In the genomic region with DNA sequence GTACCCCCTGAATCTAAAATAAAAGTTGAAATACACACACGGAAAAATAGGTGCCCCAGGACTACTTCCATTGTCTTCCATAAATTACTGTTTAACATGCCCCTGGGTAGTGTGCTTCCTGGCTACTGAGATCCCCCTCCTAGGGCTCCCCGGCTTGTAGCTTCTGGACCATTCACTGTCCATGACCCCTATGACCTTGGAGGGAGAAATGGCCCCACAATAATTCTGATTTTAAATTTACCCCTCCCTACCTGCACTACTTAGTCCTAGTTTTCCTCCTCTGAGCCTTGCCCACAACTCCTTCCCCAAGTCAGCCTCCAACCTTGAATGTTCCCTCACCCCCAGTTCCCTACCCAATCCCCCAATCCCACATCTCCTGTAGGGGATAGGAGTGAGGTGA, we compare ENCODE assay signal across 1 cellular context.
TF ChIP-seq lines count a peak whose summit lies in the region.

No MANE protein-coding gene starts in this region.

TF ChIP-seq in A549, 52 proteins besides CTCF, POLR2A, EP300 and RAD21 (continued from another document):
- TF ChIP-seq, protein P1, sequence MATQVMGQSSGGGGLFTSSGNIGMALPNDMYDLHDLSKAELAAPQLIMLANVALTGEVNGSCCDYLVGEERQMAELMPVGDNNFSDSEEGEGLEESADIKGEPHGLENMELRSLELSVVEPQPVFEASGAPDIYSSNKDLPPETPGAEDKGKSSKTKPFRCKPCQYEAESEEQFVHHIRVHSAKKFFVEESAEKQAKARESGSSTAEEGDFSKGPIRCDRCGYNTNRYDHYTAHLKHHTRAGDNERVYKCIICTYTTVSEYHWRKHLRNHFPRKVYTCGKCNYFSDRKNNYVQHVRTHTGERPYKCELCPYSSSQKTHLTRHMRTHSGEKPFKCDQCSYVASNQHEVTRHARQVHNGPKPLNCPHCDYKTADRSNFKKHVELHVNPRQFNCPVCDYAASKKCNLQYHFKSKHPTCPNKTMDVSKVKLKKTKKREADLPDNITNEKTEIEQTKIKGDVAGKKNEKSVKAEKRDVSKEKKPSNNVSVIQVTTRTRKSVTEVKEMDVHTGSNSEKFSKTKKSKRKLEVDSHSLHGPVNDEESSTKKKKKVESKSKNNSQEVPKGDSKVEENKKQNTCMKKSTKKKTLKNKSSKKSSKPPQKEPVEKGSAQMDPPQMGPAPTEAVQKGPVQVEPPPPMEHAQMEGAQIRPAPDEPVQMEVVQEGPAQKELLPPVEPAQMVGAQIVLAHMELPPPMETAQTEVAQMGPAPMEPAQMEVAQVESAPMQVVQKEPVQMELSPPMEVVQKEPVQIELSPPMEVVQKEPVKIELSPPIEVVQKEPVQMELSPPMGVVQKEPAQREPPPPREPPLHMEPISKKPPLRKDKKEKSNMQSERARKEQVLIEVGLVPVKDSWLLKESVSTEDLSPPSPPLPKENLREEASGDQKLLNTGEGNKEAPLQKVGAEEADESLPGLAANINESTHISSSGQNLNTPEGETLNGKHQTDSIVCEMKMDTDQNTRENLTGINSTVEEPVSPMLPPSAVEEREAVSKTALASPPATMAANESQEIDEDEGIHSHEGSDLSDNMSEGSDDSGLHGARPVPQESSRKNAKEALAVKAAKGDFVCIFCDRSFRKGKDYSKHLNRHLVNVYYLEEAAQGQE (IDR thresholded peaks at IDR 0.05): no peak
- TF ChIP-seq, protein P2, sequence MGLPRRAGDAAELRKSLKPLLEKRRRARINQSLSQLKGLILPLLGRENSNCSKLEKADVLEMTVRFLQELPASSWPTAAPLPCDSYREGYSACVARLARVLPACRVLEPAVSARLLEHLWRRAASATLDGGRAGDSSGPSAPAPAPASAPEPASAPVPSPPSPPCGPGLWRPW (IDR thresholded peaks at IDR 0.05): no peak
- TF ChIP-seq CBX8 (IDR thresholded peaks at IDR 0.05) (no peak), ZNF302 (CRISPR knock-in tag; IDR thresholded peaks at IDR 0.05) (no peak), RCOR1 (IDR thresholded peaks at IDR 0.05; ENCODE audit: low read depth, low read length) (no peak), FOSB (CRISPR knock-in tag; IDR thresholded peaks at IDR 0.05) (no peak)
